Comparison of ENCODE assay signal across 8 cellular contexts in genomic region chr17:21343061-21343949, GRCh38. TPM values are rescaled to one million over a fixed set of nuclear protein-coding genes. Genes with fewer than 3 reads are reported as not detected.
"Had no signal": no experiment of that assay in that cellular context is flagged by ENCODE, and none has a peak within 500 bp of the region (broad histone marks: within the 10 kb centered on the region; RNA-seq: fewer than 3 reads in every experiment).

No MANE protein-coding gene starts in this region.

RNA-seq across cellular contexts. Expression of gene KCNJ12, which starts 32.9 kb away (rescaled TPM):
- total RNA-seq: activated CD4-positive, alpha-beta memory T cell treated with anti-CD3 and anti-CD28 coated beads, Interleukin-2, amount 10 ng/mL, durations not matched to agents 7 days and 5 days; activated CD4-positive, alpha-beta T cell treated with anti-CD3 and anti-CD28 coated beads for 36 hours; activated CD8-positive, alpha-beta memory T cell treated with anti-CD3 and anti-CD28 coated beads for 36 hours; activated naive CD4-positive, alpha-beta T cell treated with anti-CD3 and anti-CD28 coated beads, Interleukin-2, amount 50 U/mL, for 72 hours; activated T-helper 1 cell treated with anti-CD3 and anti-CD28 coated beads, Interleukin-12 subunit alpha, Interleukin-12 subunit beta, Interleukin-2, Interleukin-4 antibody, amounts not matched to agents 30 ng/mL and 10 ng/mL and 1 ng/mL, durations not matched to agents 14 hours and 24 hours and 36 hours; MCF 10A; T-helper 1 cell treated with Interleukin-12 subunit alpha and Interleukin-12 subunit beta and Interleukin-4 antibody, amounts not matched to agents 30 ng/mL and 1 ng/mL, for 36 hours had no signal
- polyA plus RNA-seq: IgD-negative memory B cell had no signal
